Comparison of ENCODE assay signal across 1 cellular context in genomic region chr10:125148021-125148439, GRCh38.
TF ChIP-seq lines count a peak whose summit lies in the region.

No MANE protein-coding gene starts in this region.

TF ChIP-seq in SK-N-SH, 30 proteins besides CTCF, POLR2A, EP300 and RAD21 (continued from another document):
- TF ChIP-seq REST (IDR thresholded peaks at IDR 0.05; ENCODE audit: low read depth, low read length) (no peak), ELF1 (IDR thresholded peaks at IDR 0.05) (no peak), EZH2phosphoT487 (IDR thresholded peaks at IDR 0.05; ENCODE audit: borderline replicate concordance, low read depth) (no peak), RFX5 (IDR thresholded peaks at IDR 0.05; ENCODE audit: low read length) (no peak), GABPA (IDR thresholded peaks at IDR 0.05; ENCODE audit: low read depth) (no peak), CHD2 (IDR thresholded peaks at IDR 0.05; ENCODE audit: low read length, partially characterized antibody) (no peak), USF2 (IDR thresholded peaks at IDR 0.05; ENCODE audit: borderline replicate concordance, low read depth, low read length) (no peak), MXI1 (IDR thresholded peaks at IDR 0.05; ENCODE audit: low read depth, low read length) (no peak), TAF1 (IDR thresholded peaks at IDR 0.05; ENCODE audit: borderline replicate concordance, low read depth, low read length) (no peak), TEAD4 (IDR thresholded peaks at IDR 0.05; ENCODE audit: borderline replicate concordance, insufficient read depth) (no peak), PBX3 (IDR thresholded peaks at IDR 0.05) (no peak), JUND (IDR thresholded peaks at IDR 0.05) (no peak), USF1 (IDR thresholded peaks at IDR 0.05; ENCODE audit: borderline replicate concordance, low read depth) (no peak), MAX (IDR thresholded peaks at IDR 0.05; ENCODE audit: low read depth) (no peak), RXRA (IDR thresholded peaks at IDR 0.05; ENCODE audit: borderline replicate concordance, low read depth) (no peak), YY1 (IDR thresholded peaks at IDR 0.05; ENCODE audit: low read depth) (no peak), MEF2A (IDR thresholded peaks at IDR 0.05; ENCODE audit: borderline replicate concordance, low read depth) (no peak)
